8 cellular contexts compared by ENCODE assay signal in genomic region chr4:118034061-118034785, GRCh38. TPM values are rescaled to one million over a fixed set of nuclear protein-coding genes. Genes with fewer than 3 reads are reported as not detected.
DNase-seq lines count a peak whose midpoint lies in the region; ATAC-seq, FAIRE-seq and TF ChIP-seq lines count a peak whose summit lies in the region.

NDST3 (plus strand) TSS chr4:118034486; CDS start chr4:118053911, 19,425 bp downstream.

- H3K36me3 Mint-ChIP-seq in activated T-helper 1 cell treated with anti-CD3 and anti-CD28 coated beads, Interleukin-12 subunit alpha, Interleukin-12 subunit beta, Interleukin-2, Interleukin-4 antibody, amounts not matched to agents 30 ng/mL and 10 ng/mL and 1 ng/mL, durations not matched to agents 14 hours and 24 hours and 36 hours (ENCODE audit: low read depth): peaks cover 3% of the 10 kb centered on the region
- peaks cover under 1% of the 10 kb centered on the region for H3K36me3 Mint-ChIP-seq in glutamatergic neuron (ENCODE audit: unreplicated experiment)

- TF ChIP-seq POLR2A in A549 (IDR thresholded peaks at IDR 0.05; ENCODE audit: low read length): no peak

- no peaks in the 10 kb centered on the region for H3K9me3 ChIP-seq in A549

- H3K4me3 Mint-ChIP-seq in activated T-helper 1 cell treated with anti-CD3 and anti-CD28 coated beads, Interleukin-12 subunit alpha, Interleukin-12 subunit beta, Interleukin-2, Interleukin-4 antibody, amounts not matched to agents 30 ng/mL and 10 ng/mL and 1 ng/mL, durations not matched to agents 14 hours and 24 hours and 36 hours: peak within 1 kb of the TSS; percentile 41
- peak within 1 kb of the TSS; percentile 96 for H3K4me3 Mint-ChIP-seq in glutamatergic neuron (ENCODE audit: unreplicated experiment)

- H3K4me3 ChIP-seq in A549: peak within 1 kb of the TSS; percentile 50

- H3K4me1 ChIP-seq in A549: no peaks in the 10 kb centered on the region

- TF ChIP-seq CTCF in A549 (IDR thresholded peaks at IDR 0.05): peak; percentile 50
- TF ChIP-seq CTCF in GM10266 (IDR thresholded peaks at IDR 0.05; ENCODE audit: control insufficient read depth, insufficient read depth, low read depth, missing control alignments): peak; percentile 30
- TF ChIP-seq CTCF in glutamatergic neuron (IDR thresholded peaks at IDR 0.05; ENCODE audit: partially characterized antibody, unreplicated experiment): peak; percentile 59

- 4% methylated on average over 11 of the region's 11 CpGs for WGBS in A549 (ENCODE audit: missing lambda C conversion rate)

- peak within 1 kb of the TSS; percentile 96 for H3K4me2 ChIP-seq in A549

- peak; percentile 73 to 80 for TF ChIP-seq RAD21 in A549 (conservative IDR thresholded peaks at IDR 0.05 in 1 of 2, IDR thresholded peaks at IDR 0.05 in 1 of 2)

- H3K27me3 Mint-ChIP-seq in activated T-helper 1 cell treated with anti-CD3 and anti-CD28 coated beads, Interleukin-12 subunit alpha, Interleukin-12 subunit beta, Interleukin-2, Interleukin-4 antibody, amounts not matched to agents 30 ng/mL and 10 ng/mL and 1 ng/mL, durations not matched to agents 14 hours and 24 hours and 36 hours (ENCODE audit: insufficient read depth): peaks cover 45% of the 10 kb centered on the region
- H3K27me3 Mint-ChIP-seq in glutamatergic neuron (ENCODE audit: unreplicated experiment): peaks cover 8% of the 10 kb centered on the region

- CTCF ChIA-PET in A549 (lab: Yijun Ruan, JAX): interaction anchor here (1.2 to 1.4 kb wide), 3 partner anchors 19 to 1855 kb away, joined by 3 read pairs; no protein-coding TSS in a partner anchor

- peak within 1 kb of the TSS; percentile 30 to 66; a peak in 2 of 6 replicates for H3K27ac ChIP-seq in A549

- DNase-seq in A549 (ENCODE audit: low read depth in 1 of 2, low spot score in 1 of 2): peak; percentile 44 to 75
- peak; percentile 53 for DNase-seq in GM10266 (ENCODE audit: extremely low spot score)
- DNase-seq in NCI-H226: peak; percentile 62
- no peak for DNase-seq in activated T-helper 1 cell treated with anti-CD3 and anti-CD28 coated beads, Interleukin-12 subunit alpha, Interleukin-12 subunit beta, Interleukin-2, Interleukin-4 antibody, amounts not matched to agents 30 ng/mL and 10 ng/mL and 1 ng/mL, durations not matched to agents 14 hours and 24 hours and 36 hours (ENCODE audit: low spot score)
- peak; percentile 82 for DNase-seq in glutamatergic neuron
- peak; percentile 97 for DNase-seq in pons (ENCODE audit: low spot score)

- ATAC-seq in A549 (peak; percentile 90 to 91), HG03060 (IDR thresholded peaks at IDR 0.05; ENCODE audit: low read depth, unreplicated experiment) (peak; percentile 46), HG02623 (IDR thresholded peaks at IDR 0.05; ENCODE audit: unreplicated experiment) (no peak)

- intact Hi-C loops in activated T-helper 1 cell treated with anti-CD3 and anti-CD28 coated beads, Interleukin-12 subunit alpha, Interleukin-12 subunit beta, Interleukin-2, Interleukin-4 antibody, amounts not matched to agents 30 ng/mL and 10 ng/mL and 1 ng/mL, durations not matched to agents 14 hours and 24 hours and 36 hours (cut with micrococcal nuclease): no loop called here

- no peak for FAIRE-seq in A549 (lab: Jason Lieb, UNC)

- no peak for TF ChIP-seq EP300 in A549 (IDR thresholded peaks at IDR 0.05)

- H3K4me1 Mint-ChIP-seq in activated T-helper 1 cell treated with anti-CD3 and anti-CD28 coated beads, Interleukin-12 subunit alpha, Interleukin-12 subunit beta, Interleukin-2, Interleukin-4 antibody, amounts not matched to agents 30 ng/mL and 10 ng/mL and 1 ng/mL, durations not matched to agents 14 hours and 24 hours and 36 hours (ENCODE audit: low read depth): peaks cover 5% of the 10 kb centered on the region
- H3K4me1 Mint-ChIP-seq in glutamatergic neuron (ENCODE audit: low read depth, unreplicated experiment): peaks cover 13% of the 10 kb centered on the region

- POLR2A ChIA-PET in A549 (lab: Yijun Ruan, JAX): no interaction called here

- H3K9me3 Mint-ChIP-seq in activated T-helper 1 cell treated with anti-CD3 and anti-CD28 coated beads, Interleukin-12 subunit alpha, Interleukin-12 subunit beta, Interleukin-2, Interleukin-4 antibody, amounts not matched to agents 30 ng/mL and 10 ng/mL and 1 ng/mL, durations not matched to agents 14 hours and 24 hours and 36 hours: no peaks in the 10 kb centered on the region
- H3K9me3 Mint-ChIP-seq in glutamatergic neuron (ENCODE audit: unreplicated experiment): peaks cover 10% of the 10 kb centered on the region

- no peak within 1 kb of the TSS for H3K27ac Mint-ChIP-seq in activated T-helper 1 cell treated with anti-CD3 and anti-CD28 coated beads, Interleukin-12 subunit alpha, Interleukin-12 subunit beta, Interleukin-2, Interleukin-4 antibody, amounts not matched to agents 30 ng/mL and 10 ng/mL and 1 ng/mL, durations not matched to agents 14 hours and 24 hours and 36 hours
- peak within 1 kb of the TSS; percentile 94 for H3K27ac Mint-ChIP-seq in glutamatergic neuron (ENCODE audit: unreplicated experiment)

TF ChIP-seq in A549, 52 proteins besides CTCF, POLR2A, EP300 and RAD21:
- 0 out of 4 replicates have a peak, but pooled peaks of 1 of the 2 experiments have one; percentile 10 for TF ChIP-seq CEBPB (IDR thresholded peaks at IDR 0.05)
- TF ChIP-seq SMC3 (IDR thresholded peaks at IDR 0.05): peak; percentile 37; the same call in 2 of the 3 replicates
- no peak for TF ChIP-seq ESRRA (IDR thresholded peaks at IDR 0.05; ENCODE audit: borderline replicate concordance, low read length)
- TF ChIP-seq BCL3 (IDR thresholded peaks at IDR 0.05): no peak
- TF ChIP-seq ZFP36 (IDR thresholded peaks at IDR 0.05; ENCODE audit: borderline replicate concordance, partially characterized antibody): no peak
- no peak for TF ChIP-seq FOSB (CRISPR knock-in tag; IDR thresholded peaks at IDR 0.05)
- TF ChIP-seq BHLHE40 (IDR thresholded peaks at IDR 0.05; ENCODE audit: low read depth, low read length): no peak
- TF ChIP-seq E2F6 (IDR thresholded peaks at IDR 0.05; ENCODE audit: borderline replicate concordance, low read depth): no peak
- TF ChIP-seq POLR2AphosphoS2 (conservative IDR thresholded peaks at IDR 0.05; ENCODE audit: low read length): no peak
- no peak for TF ChIP-seq JUNB (IDR thresholded peaks at IDR 0.05)
- no peak for TF ChIP-seq CHD2 (IDR thresholded peaks at IDR 0.05; ENCODE audit: low read length, partially characterized antibody)
- TF ChIP-seq NPAS2 (CRISPR knock-in tag; IDR thresholded peaks at IDR 0.05; ENCODE audit: borderline replicate concordance): no peak
- TF ChIP-seq HES2 (IDR thresholded peaks at IDR 0.05): no peak
- TF ChIP-seq, protein P1, sequence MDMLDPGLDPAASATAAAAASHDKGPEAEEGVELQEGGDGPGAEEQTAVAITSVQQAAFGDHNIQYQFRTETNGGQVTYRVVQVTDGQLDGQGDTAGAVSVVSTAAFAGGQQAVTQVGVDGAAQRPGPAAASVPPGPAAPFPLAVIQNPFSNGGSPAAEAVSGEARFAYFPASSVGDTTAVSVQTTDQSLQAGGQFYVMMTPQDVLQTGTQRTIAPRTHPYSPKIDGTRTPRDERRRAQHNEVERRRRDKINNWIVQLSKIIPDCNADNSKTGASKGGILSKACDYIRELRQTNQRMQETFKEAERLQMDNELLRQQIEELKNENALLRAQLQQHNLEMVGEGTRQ (IDR thresholded peaks at IDR 0.05): no peak
- no peak for TF ChIP-seq ATOH8 (CRISPR knock-in tag; IDR thresholded peaks at IDR 0.05; ENCODE audit: low read depth)
TF ChIP-seq in A549: peak in this region for 2.

RNA-seq across cellular contexts. Expression of gene NDST3, which starts in this region (rescaled TPM):
- polyA plus RNA-seq in A549 (2011; rRNA removed) (not detected in 2 replicates), A549 (2017; fragmentation: RNase III; extraction: RNeasy Plus Mini Kit Qiagen cat#74134 plus additional on column Dnase treatment) (not detected in 3 replicates)
- not detected in 2 replicates for polyA plus RNA-seq in A549 (2012; cell fraction: cytosol; rRNA removed)
- not detected in 2 replicates for polyA plus RNA-seq in A549 (2012; cell fraction: nucleus; rRNA removed)
- not detected in 2 replicates for polyA minus RNA-seq in A549 (2011; rRNA and poly(A)+ RNA removed)
- not detected in 2 replicates for total RNA-seq in activated T-helper 1 cell treated with anti-CD3 and anti-CD28 coated beads, Interleukin-12 subunit alpha, Interleukin-12 subunit beta, Interleukin-2, Interleukin-4 antibody, amounts not matched to agents 30 ng/mL and 10 ng/mL and 1 ng/mL, durations not matched to agents 14 hours and 24 hours and 36 hours
- total RNA-seq in glutamatergic neuron (ENCODE audit: unreplicated experiment): 38.4 TPM

Comparison
In these comparisons a context has a peak if more than half of its experiments do, and no peak if none do; other contexts are left out.
1. RNA of gene NDST3 (total RNA-seq): 38.4 TPM in glutamatergic neuron (single experiment); not detected in activated T-helper 1 cell treated with anti-CD3 and anti-CD28 coated beads, Interleukin-12 subunit alpha, Interleukin-12 subunit beta, Interleukin-2, Interleukin-4 antibody, amounts not matched to agents 30 ng/mL and 10 ng/mL and 1 ng/mL, durations not matched to agents 14 hours and 24 hours and 36 hours; every median in the first group is over 10 times any median in the second.
2. Peak in DNase-seq, ATAC-seq, H3K4me3 ChIP-seq, H3K27ac ChIP-seq and H3K4me2 ChIP-seq in A549; RNA of the gene not detected or under 1 TPM.
3. Peak in every context shown above with its lines, with median percentiles within 50 percentile points of each other: CTCF ChIP-seq.